Comparison of ENCODE assay signal across 16 cellular contexts in the genomic region with DNA sequence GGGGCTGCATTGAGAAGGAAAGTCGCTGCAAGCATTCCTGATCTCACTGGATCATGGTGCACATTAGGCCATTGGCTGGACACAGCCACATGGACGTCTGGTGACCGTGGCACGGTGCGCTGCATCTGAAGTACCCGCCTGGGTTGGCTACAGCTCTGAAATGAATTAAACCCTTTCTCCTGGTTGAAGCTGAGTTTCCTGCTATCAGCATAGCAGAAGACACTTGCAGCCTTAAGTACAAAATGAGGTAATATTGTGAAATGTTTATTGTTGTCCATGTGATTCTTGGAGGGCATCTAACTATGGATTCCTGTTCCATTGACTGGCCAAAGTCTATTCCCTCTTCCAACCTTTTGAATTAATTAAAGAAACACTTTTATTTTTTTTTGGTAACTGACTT.
DNase-seq lines count a peak whose midpoint lies in the region; ATAC-seq and TF ChIP-seq lines count a peak whose summit lies in the region.
"Had no signal": no experiment of that assay in that cellular context is flagged by ENCODE, and none has a peak within 500 bp of the region (broad histone marks: within the 10 kb centered on the region; RNA-seq: fewer than 3 reads in every experiment).

No MANE protein-coding gene starts in this region.

- H3K27ac ChIP-seq in GM23248 (no peak overlapping the region), osteoblast (ENCODE audit: low read depth, low read length) (no peak overlapping the region)
- H3K27ac ChIP-seq: KMS-11 had no signal

- no peaks in the 10 kb centered on the region for H3K27me3 Mint-ChIP-seq in T-helper 2 cell treated with Interferon-gamma antibody and Interleukin-4, amounts not matched to agents 5 μg/mL and 100 μg/mL, for 36 hours (ENCODE audit: low read depth)
- H3K27me3 Mint-ChIP-seq in activated T-cell treated with anti-CD3 and anti-CD28 coated beads, Interleukin-2, amount 50 U/mL, for 4 hours (ENCODE audit: low read depth) = no peaks in the 10 kb centered on the region

- H3K36me3 Mint-ChIP-seq in T-helper 2 cell treated with Interferon-gamma antibody and Interleukin-4, amounts not matched to agents 5 μg/mL and 100 μg/mL, for 36 hours (ENCODE audit: low read depth) = no peaks in the 10 kb centered on the region
- no peaks in the 10 kb centered on the region for H3K36me3 Mint-ChIP-seq in activated T-cell treated with anti-CD3 and anti-CD28 coated beads, Interleukin-2, amount 50 U/mL, for 4 hours (ENCODE audit: insufficient read depth)
- H3K36me3 Mint-ChIP-seq: CD4-positive, alpha-beta memory T cell had no signal

- H3K4me1 ChIP-seq in GM23248 (ENCODE audit: insufficient read depth) = peaks cover 16% of the 10 kb centered on the region
- peaks cover 11% of the 10 kb centered on the region for H3K4me1 ChIP-seq in osteoblast (ENCODE audit: insufficient read depth, low read length)

- no peak overlapping the region for H3K4me3 ChIP-seq in GM23248
- H3K4me3 ChIP-seq in fibroblast of the aortic adventitia (ENCODE audit: low read depth, low read length) = no peak overlapping the region
- H3K4me3 ChIP-seq in osteoblast (ENCODE audit: insufficient read depth, low read length) = no peak overlapping the region
- H3K4me3 ChIP-seq: GM12878 had no signal

- H4K20me1 ChIP-seq in GM23248 (ENCODE audit: insufficient read depth) (no peaks in the 10 kb centered on the region), osteoblast (ENCODE audit: insufficient read depth, low read length) (no peaks in the 10 kb centered on the region)

- TF ChIP-seq CTCF in fibroblast of the aortic adventitia (IDR thresholded peaks at IDR 0.05; ENCODE audit: insufficient read depth, low read length) = no peak
- no peak for TF ChIP-seq CTCF in osteoblast (IDR thresholded peaks at IDR 0.05; ENCODE audit: extremely low read depth, low read depth, low read length)

- H3K4me2 ChIP-seq in GM23248 (ENCODE audit: unreplicated experiment) (no peak overlapping the region), osteoblast (ENCODE audit: insufficient read depth, low read length) (no peak overlapping the region)
- H3K4me2 ChIP-seq: KMS-11 had no signal

- H3K36me3 ChIP-seq in GM23248 (ENCODE audit: low read depth) = no peaks in the 10 kb centered on the region
- H3K36me3 ChIP-seq in osteoblast (ENCODE audit: insufficient read depth, low read length) = no peaks in the 10 kb centered on the region

- H2AFZ ChIP-seq in GM23248 = no peak overlapping the region
- no peak overlapping the region for H2AFZ ChIP-seq in osteoblast (ENCODE audit: low read length)

- no peaks in the 10 kb centered on the region for H3K4me1 Mint-ChIP-seq in T-helper 2 cell treated with Interferon-gamma antibody and Interleukin-4, amounts not matched to agents 5 μg/mL and 100 μg/mL, for 36 hours (ENCODE audit: low read depth)
- no peaks in the 10 kb centered on the region for H3K4me1 Mint-ChIP-seq in activated T-cell treated with anti-CD3 and anti-CD28 coated beads, Interleukin-2, amount 50 U/mL, for 4 hours (ENCODE audit: low read depth)
- H3K4me1 Mint-ChIP-seq: B cell; CD4-positive, alpha-beta memory T cell; IgD-negative memory B cell had no signal

- no peaks in the 10 kb centered on the region for H3F3A ChIP-seq in GM23248 (ENCODE audit: insufficient read depth)

- H3K4me3 Mint-ChIP-seq in T-helper 2 cell treated with Interferon-gamma antibody and Interleukin-4, amounts not matched to agents 5 μg/mL and 100 μg/mL, for 36 hours = no peak overlapping the region
- H3K4me3 Mint-ChIP-seq in activated T-cell treated with anti-CD3 and anti-CD28 coated beads, Interleukin-2, amount 50 U/mL, for 4 hours = no peak overlapping the region
- H3K4me3 Mint-ChIP-seq: B cell; CD4-positive, alpha-beta memory T cell; HFFc6; IgD-negative memory B cell had no signal

- H3K9ac ChIP-seq in GM23248 = no peak overlapping the region
- H3K9ac ChIP-seq: KMS-11 had no signal

- in situ Hi-C loops in GM23248 (cut with MboI) = no loop called here

- H3K27ac Mint-ChIP-seq in T-helper 2 cell treated with Interferon-gamma antibody and Interleukin-4, amounts not matched to agents 5 μg/mL and 100 μg/mL, for 36 hours = no peak overlapping the region
- H3K27ac Mint-ChIP-seq: B cell; CD4-positive, alpha-beta memory T cell; HFFc6 had no signal

- H3K79me2 ChIP-seq in GM23248 (ENCODE audit: insufficient read depth) = no peaks in the 10 kb centered on the region
- no peaks in the 10 kb centered on the region for H3K79me2 ChIP-seq in osteoblast (ENCODE audit: insufficient read depth, low read length)

- H3K9me3 ChIP-seq in GM23248 (ENCODE audit: low read depth) = no peaks in the 10 kb centered on the region
- H3K9me3 ChIP-seq in osteoblast (ENCODE audit: low read depth, low read length) = no peaks in the 10 kb centered on the region

- peak; percentile 3 for DNase-seq in GM23248
- DNase-seq in amniotic epithelial cell (ENCODE audit: low read depth) = peak; percentile 7
- peak; percentile 26 for DNase-seq in fibroblast of the aortic adventitia (ENCODE audit: low read depth)
- peak; percentile 42 for DNase-seq in osteoblast (ENCODE audit: insufficient read length, low spot score, missing footprints)
- no peak for DNase-seq in T-helper 2 cell treated with Interferon-gamma antibody and Interleukin-4, amounts not matched to agents 5 μg/mL and 100 μg/mL, for 36 hours (ENCODE audit: low spot score)
- no peak for DNase-seq in activated T-cell treated with anti-CD3 and anti-CD28 coated beads, Interleukin-2, amount 50 U/mL, for 4 hours
- DNase-seq: ACHN; CD4-positive, alpha-beta memory T cell; DMS79; HCEC 1CT; HFFc6 had no signal

- H3K9me2 ChIP-seq in GM23248 (ENCODE audit: insufficient read depth) = no peaks in the 10 kb centered on the region; the same call in 1 of the 2 replicates

- no peaks in the 10 kb centered on the region for H3K9me3 Mint-ChIP-seq in T-helper 2 cell treated with Interferon-gamma antibody and Interleukin-4, amounts not matched to agents 5 μg/mL and 100 μg/mL, for 36 hours
- H3K9me3 Mint-ChIP-seq in activated T-cell treated with anti-CD3 and anti-CD28 coated beads, Interleukin-2, amount 50 U/mL, for 4 hours = no peaks in the 10 kb centered on the region
- H3K9me3 Mint-ChIP-seq: HFFc6 had no signal

- H3K27me3 ChIP-seq in GM23248 (replicated peaks; ENCODE audit: insufficient read depth) (no peaks in the 10 kb centered on the region), osteoblast (ENCODE audit: insufficient read depth, low read length) (no peaks in the 10 kb centered on the region)

- 90 to 91% methylated on average over 6 of the region's 6 CpGs for WGBS in GM23248 (ENCODE audit: low coverage in 1 of 2, low lambda C conversion rate in 2 of 2, missing lambda C conversion rate in 2 of 2), 2 experiments

- no peak for ATAC-seq in GM21515 (IDR thresholded peaks at IDR 0.05; ENCODE audit: unreplicated experiment)
- no peak for ATAC-seq in activated T-cell treated with anti-CD3 and anti-CD28 coated beads, Interleukin-2, amount 50 U/mL, for 4 hours
- ATAC-seq: GM12878 had no signal

Comparison
In these comparisons a context has a peak if more than half of its experiments do, and no peak if none do; other contexts are left out.
1. DNase-seq: peak in GM23248 (single experiment), amniotic epithelial cell (single experiment), fibroblast of the aortic adventitia (single experiment) and osteoblast (single experiment); none in T-helper 2 cell treated with Interferon-gamma antibody and Interleukin-4, amounts not matched to agents 5 μg/mL and 100 μg/mL, for 36 hours (single experiment) and activated T-cell treated with anti-CD3 and anti-CD28 coated beads, Interleukin-2, amount 50 U/mL, for 4 hours (single experiment).